ENCODE assay signal across 8 cellular contexts in the genomic region with DNA sequence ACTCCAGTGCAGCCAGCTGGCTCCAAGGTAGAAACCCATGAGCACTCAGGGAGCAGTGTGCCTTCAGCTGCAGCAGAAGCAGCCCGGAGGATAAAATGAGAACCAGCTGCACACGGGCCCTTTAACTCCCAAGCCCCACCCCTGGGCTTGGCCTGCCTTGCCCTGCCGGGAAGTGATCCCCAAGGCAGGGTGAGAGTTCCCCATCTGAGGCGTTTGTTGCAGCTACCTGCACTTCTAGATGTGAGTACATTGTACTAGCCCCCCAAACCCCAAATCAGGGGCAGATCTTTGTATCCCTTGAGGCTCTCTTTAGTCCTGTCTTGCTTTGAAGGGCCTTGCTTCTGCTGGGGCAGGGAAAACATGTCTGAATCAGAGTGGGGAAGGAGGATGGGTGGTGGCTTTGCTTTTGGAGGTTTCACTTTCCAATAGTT. TPM values are rescaled to one million over a fixed set of nuclear protein-coding genes. Genes with fewer than 3 reads are reported as not detected.
DNase-seq lines count a peak whose midpoint lies in the region; ATAC-seq and TF ChIP-seq lines count a peak whose summit lies in the region.

A gene (plus strand): TSS at position 192 of the 431 bp plus-strand sequence. CDS start 10,088 bp downstream, outside the sequence.

- H3K36me3 Mint-ChIP-seq in activated T-cell treated with anti-CD3 and anti-CD28 coated beads, Interleukin-2, amount 50 U/mL, for 72 hours (ENCODE audit: insufficient read depth in 2 of 2): peaks cover 15 to 30% of the 10 kb centered on the region in 2 donors
- peaks cover 11% of the 10 kb centered on the region for H3K36me3 Mint-ChIP-seq in neural crest cell (ENCODE audit: low read depth)

- H3K4me3 Mint-ChIP-seq in activated T-cell treated with anti-CD3 and anti-CD28 coated beads, Interleukin-2, amount 50 U/mL, for 72 hours: peak within 1 kb of the TSS; percentile 83 to 97
- H3K4me3 Mint-ChIP-seq in neural crest cell: peak within 1 kb of the TSS; percentile 38

- no peaks in the 10 kb centered on the region for H3K9me3 Mint-ChIP-seq in activated T-cell treated with anti-CD3 and anti-CD28 coated beads, Interleukin-2, amount 50 U/mL, for 72 hours
- no peaks in the 10 kb centered on the region for H3K9me3 Mint-ChIP-seq in neural crest cell

- peaks cover 77% of the 10 kb centered on the region for H3K4me1 Mint-ChIP-seq in activated T-cell treated with anti-CD3 and anti-CD28 coated beads, Interleukin-2, amount 50 U/mL, for 72 hours (ENCODE audit: low read depth)
- H3K4me1 Mint-ChIP-seq in neural crest cell: peaks cover 50% of the 10 kb centered on the region

- no peaks in the 10 kb centered on the region for H3K27me3 Mint-ChIP-seq in activated T-cell treated with anti-CD3 and anti-CD28 coated beads, Interleukin-2, amount 50 U/mL, for 72 hours (ENCODE audit: low read depth)
- H3K27me3 Mint-ChIP-seq in neural crest cell (ENCODE audit: low read depth): peaks cover 4% of the 10 kb centered on the region

- H3K27ac Mint-ChIP-seq in activated T-cell treated with anti-CD3 and anti-CD28 coated beads, Interleukin-2, amount 50 U/mL, for 72 hours: peak within 1 kb of the TSS; percentile 97
- no peak within 1 kb of the TSS for H3K27ac Mint-ChIP-seq in neural crest cell (ENCODE audit: unreplicated experiment)

- DNase-seq in activated CD8-positive, alpha-beta memory T cell treated with anti-CD3 and anti-CD28 coated beads for 24 hours: peak; percentile 84
- DNase-seq in activated CD8-positive, alpha-beta memory T cell treated with anti-CD3 and anti-CD28 coated beads, Interleukin-2, amount 50 U/mL, for 4 hours: no peak
- peak; percentile 86 for DNase-seq in NCI-H524 treated with DMSO at 0.1 percent for 48 hours (lab: John Stamatoyannopoulos, UW)
- DNase-seq in activated T-cell treated with anti-CD3 and anti-CD28 coated beads, Interleukin-2, amount 50 U/mL, for 72 hours: peak; percentile 61 to 67
- DNase-seq in fibroblast of peridontal ligament (ENCODE audit: extremely low read depth): peak; percentile 75
- no peak for DNase-seq in neural crest cell (ENCODE audit: low read depth, low spot score)

- ATAC-seq in activated T-cell treated with anti-CD3 and anti-CD28 coated beads, Interleukin-2, amount 50 U/mL, for 72 hours (replicated peaks in 1 of 2): peak; percentile 15 to 18
- ATAC-seq in HG02623 (IDR thresholded peaks at IDR 0.05; ENCODE audit: unreplicated experiment) (no peak), GM18873 (IDR thresholded peaks at IDR 0.05; ENCODE audit: low FRiP score, unreplicated experiment) (no peak)

- no peak for TF ChIP-seq CTCF in neural crest cell (conservative IDR thresholded peaks at IDR 0.05)

RNA-seq across cellular contexts. Expression of the gene that starts here (rescaled TPM):
- 100 to 1,000 TPM; 148 to 161 TPM for total RNA-seq in activated T-cell treated with anti-CD3 and anti-CD28 coated beads, Interleukin-2, amount 50 U/mL, for 72 hours
- total RNA-seq in neural crest cell: 1.6 and 2.1 TPM in 2 replicates

Comparison
In these comparisons a context has a peak if more than half of its experiments do, and no peak if none do; other contexts are left out.
1. RNA of the gene that starts here (total RNA-seq): 148 to 161 TPM in activated T-cell treated with anti-CD3 and anti-CD28 coated beads, Interleukin-2, amount 50 U/mL, for 72 hours; 1.6 to 2.1 TPM in neural crest cell; every median in the first group is over 10 times any median in the second.
2. DNase-seq: peak in activated CD8-positive, alpha-beta memory T cell treated with anti-CD3 and anti-CD28 coated beads for 24 hours (single experiment), NCI-H524 treated with DMSO at 0.1 percent for 48 hours (single experiment), activated T-cell treated with anti-CD3 and anti-CD28 coated beads, Interleukin-2, amount 50 U/mL, for 72 hours (2 of 2) and fibroblast of peridontal ligament (single experiment); none in activated CD8-positive, alpha-beta memory T cell treated with anti-CD3 and anti-CD28 coated beads, Interleukin-2, amount 50 U/mL, for 4 hours (single experiment) and neural crest cell (single experiment).
3. ATAC-seq: peak in activated T-cell treated with anti-CD3 and anti-CD28 coated beads, Interleukin-2, amount 50 U/mL, for 72 hours (2 of 2); none in HG02623 (single experiment) and GM18873 (single experiment).